In the genomic region with DNA sequence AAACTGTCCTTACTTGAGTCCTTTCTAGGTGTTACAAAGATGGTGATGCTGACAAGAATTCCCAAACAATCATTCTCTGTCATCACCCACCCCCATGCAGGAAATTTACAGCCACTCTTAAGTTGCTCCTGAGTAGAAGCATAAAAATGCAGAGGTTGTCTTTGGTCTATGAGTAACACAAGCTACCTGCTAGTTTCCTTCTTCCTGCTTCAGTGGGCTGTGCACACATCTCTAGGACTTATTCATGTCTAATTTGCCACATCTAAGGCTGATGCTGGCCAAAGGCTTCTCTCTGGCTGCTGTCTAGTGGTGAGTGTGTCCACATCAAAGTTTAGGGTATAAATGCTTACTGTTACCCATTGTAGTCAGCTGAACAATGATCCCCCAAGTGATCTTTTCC, we compare ENCODE assay signal across 10 cellular contexts.
"Had no signal": no experiment of that assay in that cellular context is flagged by ENCODE, and none has a peak within 500 bp of the region (broad histone marks: within the 10 kb centered on the region; RNA-seq: fewer than 3 reads in every experiment).

No MANE protein-coding gene starts in this region.

- DNase-seq: GM23248, GOT3, H7, HFFc6, IMR-90 had no signal

- H3K4me3 ChIP-seq: GM23248, HAP-1, K562 had no signal

- H3K36me3 ChIP-seq: HAP-1 had no signal

- H3K27ac ChIP-seq: GM23248, HL-60 had no signal

- H3K9me3 ChIP-seq: HAP-1 had no signal

- FAIRE-seq: HTR-8/SVneo, K562 had no signal

- ATAC-seq: HCT116, K562 had no signal

- H3K4me1 ChIP-seq: HAP-1 had no signal
